Comparison of ENCODE assay signal across 19 cellular contexts in the genomic region with DNA sequence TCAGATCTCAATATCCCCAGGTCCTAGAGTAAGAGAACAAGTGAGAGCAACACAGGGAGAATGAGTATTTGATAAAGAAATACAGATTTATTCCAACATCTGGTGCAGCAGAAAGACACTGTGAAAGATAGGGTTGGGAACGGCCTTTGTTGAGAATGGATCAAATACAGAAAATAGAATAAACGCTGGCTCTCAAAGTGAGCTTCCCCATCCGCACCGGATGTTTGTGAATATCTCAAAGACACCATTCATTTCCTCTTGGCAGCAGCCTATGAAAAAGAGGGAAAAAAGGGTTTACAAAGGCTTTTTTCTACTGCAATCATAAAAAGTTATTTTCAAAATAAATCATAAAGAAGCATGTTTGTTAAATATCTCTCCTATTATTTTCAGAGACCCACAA.
DNase-seq lines count a peak whose midpoint lies in the region; ATAC-seq and TF ChIP-seq lines count a peak whose summit lies in the region.
"Had no signal": no experiment of that assay in that cellular context is flagged by ENCODE, and none has a peak within 500 bp of the region (broad histone marks: within the 10 kb centered on the region; RNA-seq: fewer than 3 reads in every experiment).

No MANE protein-coding gene starts in this region.

- no peak overlapping the region for H3K4me3 ChIP-seq in left ventricle myocardium inferior
- no peak overlapping the region for H3K4me3 ChIP-seq in neutrophil (ENCODE audit: low read depth in 1 of 2, low read length in 1 of 2)
- H3K4me3 ChIP-seq: BLaER1, SJCRH30 had no signal

- no peaks in the 10 kb centered on the region for H3K4me1 Mint-ChIP-seq in immature natural killer cell

- H3K27me3 ChIP-seq in left ventricle myocardium inferior (ENCODE audit: low read depth), result no peaks in the 10 kb centered on the region
- no peaks in the 10 kb centered on the region for H3K27me3 ChIP-seq in neutrophil
- H3K27me3 ChIP-seq: BLaER1, SJCRH30 had no signal

- H3K27me3 Mint-ChIP-seq in immature natural killer cell (ENCODE audit: low read depth in 3 of 3), result peaks cover 0 to 1% (median 0%) of the 10 kb centered on the region in 3 donors
- H3K27me3 Mint-ChIP-seq: CD8-positive, alpha-beta memory T cell had no signal

- no peak overlapping the region for H3K4me3 Mint-ChIP-seq in immature natural killer cell
- H3K4me3 Mint-ChIP-seq: CD8-positive, alpha-beta memory T cell; H9 had no signal

- H3K4me1 ChIP-seq in left ventricle myocardium inferior (peaks cover 9% of the 10 kb centered on the region), neutrophil (ENCODE audit: control insufficient read depth in 1 of 2, insufficient read depth in 1 of 2, low read depth in 1 of 2, low read length in 1 of 2) (peaks cover 0 to 6% of the 10 kb centered on the region in 2 experiments)
- H3K4me1 ChIP-seq: SJCRH30 had no signal

- H3K27ac Mint-ChIP-seq in immature natural killer cell, result no peak overlapping the region
- H3K27ac Mint-ChIP-seq: CD8-positive, alpha-beta memory T cell had no signal

- no peaks in the 10 kb centered on the region for H3K36me3 Mint-ChIP-seq in immature natural killer cell

- H3K9me3 Mint-ChIP-seq in immature natural killer cell, result peaks cover 0 to 5% (median 0%) of the 10 kb centered on the region in 6 donors

- no peak for DNase-seq in left ventricle myocardium inferior
- DNase-seq in Right ventricle myocardium superior, result no peak
- DNase-seq in foreskin melanocyte, result peak; percentile 61
- DNase-seq in DMS 273 treated with DMSO at 0.1 percent for 48 hours (lab: John Stamatoyannopoulos, UW), result no peak
- DNase-seq in cerebellum (ENCODE audit: low spot score), result no peak
- DNase-seq in immature natural killer cell, result no peak
- DNase-seq: CD8-positive, alpha-beta memory T cell; H9; NCI-H1436 treated with DMSO at 0.1 percent for 48 hours; NCI-H2081; NCI-H526; NK-92 treated with Interleukin-12 subunit alpha and Interleukin-12 subunit beta, amount 100 ng/mL, for 24 hours; OCI-M1; RPMI8226; SJCRH30 had no signal

- peak overlapping the region; percentile 15 for H3K27ac ChIP-seq in left ventricle myocardium inferior (replicated peaks)
- H3K27ac ChIP-seq in neutrophil, result peak overlapping the region; percentile 40
- H3K27ac ChIP-seq: 22Rv1, BLaER1, SJCRH30 had no signal

- intact Hi-C loops in left ventricle myocardium inferior (cut with micrococcal nuclease) (no loop called here), Right ventricle myocardium superior (cut with DNase I) (no loop called here)

- no peaks in the 10 kb centered on the region for H3K36me3 ChIP-seq in left ventricle myocardium inferior
- no peaks in the 10 kb centered on the region for H3K36me3 ChIP-seq in neutrophil
- H3K36me3 ChIP-seq: BLaER1, SJCRH30 had no signal

- TF ChIP-seq CTCF in left ventricle myocardium inferior (IDR thresholded peaks at IDR 0.05; ENCODE audit: borderline replicate concordance), result no peak
- no peak for TF ChIP-seq CTCF in neutrophil (IDR thresholded peaks at IDR 0.05)

- H3K9me3 ChIP-seq in left ventricle myocardium inferior (replicated peaks) (peaks cover 7% of the 10 kb centered on the region), neutrophil (no peaks in the 10 kb centered on the region)
- H3K9me3 ChIP-seq: BLaER1, SJCRH30 had no signal

- ATAC-seq in Right ventricle myocardium superior (ENCODE audit: poor library complexity), result no peak
- no peak for ATAC-seq in GM19397 (IDR thresholded peaks at IDR 0.05; ENCODE audit: unreplicated experiment)
